13 cellular contexts compared by ENCODE assay signal in the genomic region with DNA sequence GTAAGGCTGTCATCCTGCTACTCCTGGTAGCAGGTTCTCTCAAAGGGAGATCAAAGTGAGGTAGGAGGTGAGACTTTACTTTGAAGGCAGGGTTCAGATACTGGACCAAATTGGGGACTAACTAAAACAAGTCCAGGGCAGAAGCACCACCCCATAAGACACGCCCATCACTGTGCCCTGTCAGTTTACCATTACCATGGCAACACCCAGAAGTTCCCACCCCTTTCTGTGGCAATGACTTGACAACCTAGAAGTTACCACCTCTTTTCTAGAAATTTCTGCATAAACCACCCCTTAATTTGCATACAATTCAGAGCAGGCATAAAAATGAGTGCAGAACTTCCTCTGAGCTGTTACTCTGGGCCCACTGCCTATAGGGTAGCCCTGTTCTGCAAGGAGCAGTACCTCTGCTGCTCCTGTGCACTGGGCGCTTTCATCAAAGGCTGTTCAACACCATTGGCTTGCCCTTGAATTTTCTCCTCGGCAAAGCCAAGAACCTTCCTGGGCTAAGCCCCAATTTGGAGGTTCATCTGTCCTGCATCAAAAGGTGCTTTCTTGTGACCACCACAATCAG.
DNase-seq lines count a peak whose midpoint lies in the region; ATAC-seq and TF ChIP-seq lines count a peak whose summit lies in the region.
"Had no signal": no experiment of that assay in that cellular context is flagged by ENCODE, and none has a peak within 500 bp of the region (broad histone marks: within the 10 kb centered on the region; RNA-seq: fewer than 3 reads in every experiment).

No MANE protein-coding gene starts in this region.

- H3K4me1 ChIP-seq in psoas muscle = no peaks in the 10 kb centered on the region

- H3K27me3 Mint-ChIP-seq in activated T-cell treated with anti-CD3 and anti-CD28 coated beads, Interleukin-2, amount 50 U/mL, for 4 hours (ENCODE audit: low read depth) = peaks cover 3% of the 10 kb centered on the region
- H3K27me3 Mint-ChIP-seq in activated T-cell treated with anti-CD3 and anti-CD28 coated beads, Interleukin-2, amount 50 U/mL, for 24 hours = peaks cover 21% of the 10 kb centered on the region
- H3K27me3 Mint-ChIP-seq in activated CD8-positive, alpha-beta T cell treated with anti-CD3 and anti-CD28 coated beads for 36 hours = peaks cover 9% of the 10 kb centered on the region
- no peaks in the 10 kb centered on the region for H3K27me3 Mint-ChIP-seq in neural crest cell (ENCODE audit: low read depth)

- TF ChIP-seq CTCF in activated CD8-positive, alpha-beta T cell treated with anti-CD3 and anti-CD28 coated beads for 36 hours (IDR thresholded peaks at IDR 0.05) = no peak
- TF ChIP-seq CTCF in neural crest cell (conservative IDR thresholded peaks at IDR 0.05) (no peak), psoas muscle (IDR thresholded peaks at IDR 0.05) (no peak)

- H3K9me3 ChIP-seq in KOPT-K1 (ENCODE audit: insufficient read depth, low read length, poor library complexity, severe bottlenecking) = no peaks in the 10 kb centered on the region
- H3K9me3 ChIP-seq in psoas muscle = no peaks in the 10 kb centered on the region
- H3K9me3 ChIP-seq: thoracic aorta had no signal

- peaks cover 10% of the 10 kb centered on the region for H3K4me1 Mint-ChIP-seq in activated T-cell treated with anti-CD3 and anti-CD28 coated beads, Interleukin-2, amount 50 U/mL, for 4 hours (ENCODE audit: low read depth)
- H3K4me1 Mint-ChIP-seq in activated T-cell treated with anti-CD3 and anti-CD28 coated beads, Interleukin-2, amount 50 U/mL, for 24 hours (ENCODE audit: low read depth) = peaks cover 23% of the 10 kb centered on the region
- peaks cover 19% of the 10 kb centered on the region for H3K4me1 Mint-ChIP-seq in activated CD8-positive, alpha-beta T cell treated with anti-CD3 and anti-CD28 coated beads for 36 hours (ENCODE audit: low read depth)
- peaks cover 24% of the 10 kb centered on the region for H3K4me1 Mint-ChIP-seq in neural crest cell

- no peak overlapping the region for H3K27ac Mint-ChIP-seq in activated T-cell treated with anti-CD3 and anti-CD28 coated beads, Interleukin-2, amount 50 U/mL, for 24 hours
- H3K27ac Mint-ChIP-seq in activated CD8-positive, alpha-beta T cell treated with anti-CD3 and anti-CD28 coated beads for 36 hours = no peak overlapping the region
- peak overlapping the region; percentile 40 for H3K27ac Mint-ChIP-seq in neural crest cell (ENCODE audit: unreplicated experiment)
- H3K27ac Mint-ChIP-seq: T-helper 1 cell treated with Interleukin-12 subunit alpha and Interleukin-12 subunit beta and Interleukin-4 antibody, amounts not matched to agents 30 μg/mL and 1 μg/mL, for 36 hours had no signal

- H3K36me3 ChIP-seq in KOPT-K1 (ENCODE audit: insufficient read depth, low read length) (no peaks in the 10 kb centered on the region), psoas muscle (ENCODE audit: insufficient read depth in 1 of 2, low read depth in 1 of 2) (no peaks in the 10 kb centered on the region)
- H3K36me3 ChIP-seq: thoracic aorta had no signal

- H3K4me3 ChIP-seq in psoas muscle = no peak overlapping the region
- H3K4me3 ChIP-seq: thoracic aorta had no signal

- CTCF ChIA-PET in activated CD8-positive, alpha-beta T cell treated with anti-CD3 and anti-CD28 coated beads for 36 hours (lab: Charles Lee) = interaction anchor here (1.3 to 3.7 kb wide), 3 partner anchors 244 to 657 kb away, joined by 3 to 18 read pairs (median 12); partner anchors contain the start of gene FUT8

- no peaks in the 10 kb centered on the region for H3K36me3 Mint-ChIP-seq in activated T-cell treated with anti-CD3 and anti-CD28 coated beads, Interleukin-2, amount 50 U/mL, for 4 hours (ENCODE audit: insufficient read depth)
- no peaks in the 10 kb centered on the region for H3K36me3 Mint-ChIP-seq in activated T-cell treated with anti-CD3 and anti-CD28 coated beads, Interleukin-2, amount 50 U/mL, for 24 hours (ENCODE audit: low read depth)
- H3K36me3 Mint-ChIP-seq in activated CD8-positive, alpha-beta T cell treated with anti-CD3 and anti-CD28 coated beads for 36 hours (ENCODE audit: low read depth) = no peaks in the 10 kb centered on the region
- no peaks in the 10 kb centered on the region for H3K36me3 Mint-ChIP-seq in neural crest cell (ENCODE audit: low read depth)

- H3K27ac ChIP-seq in KOPT-K1 (ENCODE audit: low read depth, low read length, poor library complexity, severe bottlenecking) (peak overlapping the region; percentile 11), psoas muscle (no peak overlapping the region)
- H3K27ac ChIP-seq: thoracic aorta had no signal

- DNase-seq in activated T-cell treated with anti-CD3 and anti-CD28 coated beads, Interleukin-2, amount 50 U/mL, for 4 hours = no peak
- DNase-seq in activated T-cell treated with anti-CD3 and anti-CD28 coated beads, Interleukin-2, amount 50 U/mL, for 24 hours = no peak
- peak; percentile 47 for DNase-seq in activated CD8-positive, alpha-beta T cell treated with anti-CD3 and anti-CD28 coated beads for 36 hours
- DNase-seq in neural crest cell (ENCODE audit: low read depth, low spot score) (no peak), NCI-H1930 (lab: John Stamatoyannopoulos, UW) (no peak), psoas muscle (no peak)
- no peak for DNase-seq in effector CD4-positive, alpha-beta T cell
- DNase-seq: activated T-cell treated with anti-CD3 and anti-CD28 coated beads for 4 hours, DMS79, NCI-H1694 treated with DMSO at 0.1 percent for 48 hours had no signal

- intact Hi-C loops in activated CD8-positive, alpha-beta T cell treated with anti-CD3 and anti-CD28 coated beads for 36 hours (cut with micrococcal nuclease) = loop anchor here (5.0 to 10.0 kb wide), 2 partner anchors 245 to 788 kb away; partner anchors contain the start of gene FUT8
- intact Hi-C loops in psoas muscle (cut with DNase I) = loop anchor here (5.0 kb wide), 2 partner anchors 655 to 790 kb away; no protein-coding TSS in a partner anchor

- H3K4me3 Mint-ChIP-seq in activated T-cell treated with anti-CD3 and anti-CD28 coated beads, Interleukin-2, amount 50 U/mL, for 4 hours = no peak overlapping the region
- H3K4me3 Mint-ChIP-seq in activated T-cell treated with anti-CD3 and anti-CD28 coated beads, Interleukin-2, amount 50 U/mL, for 24 hours = no peak overlapping the region
- H3K4me3 Mint-ChIP-seq in activated CD8-positive, alpha-beta T cell treated with anti-CD3 and anti-CD28 coated beads for 36 hours = no peak overlapping the region
- no peak overlapping the region for H3K4me3 Mint-ChIP-seq in neural crest cell
- H3K4me3 Mint-ChIP-seq: T-helper 1 cell treated with Interleukin-12 subunit alpha and Interleukin-12 subunit beta and Interleukin-4 antibody, amounts not matched to agents 30 μg/mL and 1 μg/mL, for 36 hours had no signal

- peak; percentile 26 to 28 for ATAC-seq in activated T-cell treated with anti-CD3 and anti-CD28 coated beads, Interleukin-2, amount 50 U/mL, for 4 hours
- peak; percentile 15 for ATAC-seq in activated CD8-positive, alpha-beta T cell treated with anti-CD3 and anti-CD28 coated beads for 36 hours
- no peak for ATAC-seq in psoas muscle

- no peaks in the 10 kb centered on the region for H3K9me3 Mint-ChIP-seq in activated T-cell treated with anti-CD3 and anti-CD28 coated beads, Interleukin-2, amount 50 U/mL, for 4 hours
- H3K9me3 Mint-ChIP-seq in activated T-cell treated with anti-CD3 and anti-CD28 coated beads, Interleukin-2, amount 50 U/mL, for 24 hours = no peaks in the 10 kb centered on the region
- H3K9me3 Mint-ChIP-seq in activated CD8-positive, alpha-beta T cell treated with anti-CD3 and anti-CD28 coated beads for 36 hours = no peaks in the 10 kb centered on the region
- H3K9me3 Mint-ChIP-seq in neural crest cell = no peaks in the 10 kb centered on the region
- H3K9me3 Mint-ChIP-seq: T-helper 1 cell treated with Interleukin-12 subunit alpha and Interleukin-12 subunit beta and Interleukin-4 antibody, amounts not matched to agents 30 μg/mL and 1 μg/mL, for 36 hours had no signal

- WGBS in psoas muscle, 3 donors = 90 to 94% (median 92%) methylated on average over 3 of the region's 3 CpGs

- H3K27me3 ChIP-seq in psoas muscle (ENCODE audit: insufficient read depth in 3 of 3, low read length in 2 of 3) = peaks cover 0 to 15% (median 0%) of the 10 kb centered on the region in 3 donors

- POLR2A ChIA-PET in activated CD8-positive, alpha-beta T cell treated with anti-CD3 and anti-CD28 coated beads for 36 hours (lab: Charles Lee) = no interaction called here

Comparison
In these comparisons a context has a peak if more than half of its experiments do, and no peak if none do; other contexts are left out.
1. ATAC-seq: peak in activated T-cell treated with anti-CD3 and anti-CD28 coated beads, Interleukin-2, amount 50 U/mL, for 4 hours (2 of 2) and activated CD8-positive, alpha-beta T cell treated with anti-CD3 and anti-CD28 coated beads for 36 hours (single experiment); none in psoas muscle (0 of 4).